Comparison of ENCODE assay signal across 26 cellular contexts in genomic region chr10:58081353-58081752, GRCh38.
"Had no signal": no experiment of that assay in that cellular context is flagged by ENCODE, and none has a peak within 500 bp of the region (broad histone marks: within the 10 kb centered on the region; RNA-seq: fewer than 3 reads in every experiment).

No MANE protein-coding gene starts in this region.

- H3K27ac ChIP-seq: adrenal gland, brain microvascular endothelial cell, cardiac muscle cell, KMS-11, WERI-Rb-1 had no signal

- H3K36me3 ChIP-seq: adrenal gland, brain microvascular endothelial cell, cardiac muscle cell, WERI-Rb-1 had no signal

- DNase-seq: activated CD4-positive, alpha-beta T cell treated with anti-CD3 and anti-CD28 coated beads for 36 hours; activated CD8-positive, alpha-beta memory T cell treated with anti-CD3 and anti-CD28 coated beads, Interleukin-2, amount 50 U/mL, for 4 hours; activated CD8-positive, alpha-beta T cell treated with anti-CD3 and anti-CD28 coated beads for 36 hours; activated naive CD4-positive, alpha-beta T cell treated with anti-CD3 and anti-CD28 coated beads, Interleukin-2, amount 50 U/mL, for 16 hours; activated naive CD8-positive, alpha-beta T cell treated with anti-CD3 and anti-CD28 coated beads, Interleukin-2, amount 10 ng/mL, durations not matched to agents 7 days and 5 days; activated T-cell treated with anti-CD3 and anti-CD28 coated beads, Interleukin-2, amount 50 U/mL, for 72 hours; adrenal gland; anterior cingulate cortex; brain microvascular endothelial cell; NCI-H1092; NCI-H1417 treated with DMSO at 0.1 percent for 48 hours; NCI-H1694; NCI-H2029; NCI-H2107; NCI-H2171 treated with DMSO at 0.1 percent for 48 hours; NCI-H345; NCI-H510A; NCI-H526 treated with DMSO at 0.1 percent for 48 hours; NK-92 treated with Interleukin-12 subunit alpha and Interleukin-12 subunit beta, amount 100 ng/mL, for 24 hours; OCI-M1; RPMI8226; SK-N-SH; T-helper 1 cell; WERI-Rb-1 had no signal

- H3K4me1 ChIP-seq: adrenal gland had no signal

- H3K4me3 ChIP-seq: adrenal gland, cardiac muscle cell had no signal

- H3K4me2 ChIP-seq: KMS-11, SK-N-SH had no signal

- H3K9me3 ChIP-seq: adrenal gland, SK-N-SH had no signal

- H3K27me3 ChIP-seq: adrenal gland, brain microvascular endothelial cell, cardiac muscle cell had no signal
